Comparison of ENCODE assay signal across 9 cellular contexts in genomic region chr7:25940086-25940906, GRCh38.
DNase-seq lines count a peak whose midpoint lies in the region; ATAC-seq and TF ChIP-seq lines count a peak whose summit lies in the region.
"Had no signal": no experiment of that assay in that cellular context is flagged by ENCODE, and none has a peak within 500 bp of the region (broad histone marks: within the 10 kb centered on the region; RNA-seq: fewer than 3 reads in every experiment).

No MANE protein-coding gene starts in this region.

- no peak overlapping the region for H3K27ac ChIP-seq in duodenal mucosa (ENCODE audit: low read depth, low read length)
- H3K27ac ChIP-seq in right atrium auricular region = no peak overlapping the region

- H3K4me1 ChIP-seq in duodenal mucosa (ENCODE audit: control insufficient read depth in 1 of 2, insufficient read depth in 2 of 2, low read length in 2 of 2) (peaks cover 6 to 7% of the 10 kb centered on the region in 2 donors), right atrium auricular region (no peaks in the 10 kb centered on the region)

- H3K27me3 ChIP-seq in duodenal mucosa (ENCODE audit: control insufficient read depth in 1 of 2, insufficient read depth in 2 of 2, low read length in 2 of 2) = no peaks in the 10 kb centered on the region
- no peaks in the 10 kb centered on the region for H3K27me3 ChIP-seq in right atrium auricular region

- peak overlapping the region; percentile 4 to 31 for H3K4me3 ChIP-seq in duodenal mucosa (ENCODE audit: low read depth in 1 of 2, low read length in 2 of 2)
- H3K4me3 ChIP-seq in right atrium auricular region = no peak overlapping the region

- no peaks in the 10 kb centered on the region for H3K9me3 ChIP-seq in duodenal mucosa (ENCODE audit: control insufficient read depth in 1 of 2, low read length in 2 of 2)
- H3K9me3 ChIP-seq in right atrium auricular region = peaks cover 0 to 6% of the 10 kb centered on the region in 2 donors

- H3K36me3 ChIP-seq in duodenal mucosa (ENCODE audit: control insufficient read depth in 1 of 2, insufficient read depth in 2 of 2, low read length in 2 of 2) = no peaks in the 10 kb centered on the region
- H3K36me3 ChIP-seq in right atrium auricular region = no peaks in the 10 kb centered on the region

- no peak for TF ChIP-seq CTCF in GM10266 (IDR thresholded peaks at IDR 0.05; ENCODE audit: control insufficient read depth, insufficient read depth, low read depth, missing control alignments)
- no peak for TF ChIP-seq CTCF in right atrium auricular region (IDR thresholded peaks at IDR 0.05)

- DNase-seq in COR-L47 (lab: John Stamatoyannopoulos, UW) (peak; percentile 6), NCI-H2227 treated with DMSO at 0.1 percent for 48 hours (lab: John Stamatoyannopoulos, UW) (peak; percentile 77), GM10266 (ENCODE audit: extremely low spot score) (no peak), OCI-M2 (lab: John Stamatoyannopoulos, UW; ENCODE audit: unreplicated experiment) (no peak), right atrium auricular region (ENCODE audit: low spot score) (no peak)
- DNase-seq: GF-D8 had no signal

- H3K9ac ChIP-seq in duodenal mucosa (ENCODE audit: low read depth in 1 of 2, low read length in 2 of 2) = peak overlapping the region in 1 of 2 donors; percentile 11

- ATAC-seq in GM21515 (IDR thresholded peaks at IDR 0.05; ENCODE audit: unreplicated experiment) (peak; percentile 13), GM18858 (IDR thresholded peaks at IDR 0.05; ENCODE audit: unreplicated experiment) (no peak)

Comparison
In these comparisons a context has a peak if more than half of its experiments do, and no peak if none do; other contexts are left out.
1. DNase-seq: peak in COR-L47 (single experiment) and NCI-H2227 treated with DMSO at 0.1 percent for 48 hours (single experiment); none in GM10266 (single experiment), OCI-M2 (single experiment) and right atrium auricular region (single experiment).
2. H3K4me3 ChIP-seq: peak in duodenal mucosa (2 of 2); none in right atrium auricular region (0 of 2).